ENCODE assay signal across 19 cellular contexts in genomic region chr11:112697779-112698178, GRCh38.
DNase-seq lines count a peak whose midpoint lies in the region; ATAC-seq and TF ChIP-seq lines count a peak whose summit lies in the region.
"Had no signal": no experiment of that assay in that cellular context is flagged by ENCODE, and none has a peak within 500 bp of the region (broad histone marks: within the 10 kb centered on the region; RNA-seq: fewer than 3 reads in every experiment).

No MANE protein-coding gene starts in this region.

- no peaks in the 10 kb centered on the region for H4K20me1 ChIP-seq in HCT116 (ENCODE audit: insufficient read depth)

- H3K4me3 ChIP-seq in HCT116 (replicated peaks in 1 of 2; ENCODE audit: low read depth in 1 of 2, low read length in 2 of 2) (no peak overlapping the region), endodermal cell (ENCODE audit: low read length) (no peak overlapping the region), neuronal stem cell (ENCODE audit: low read length in 2 of 2) (no peak overlapping the region)
- H3K4me3 ChIP-seq in effector memory CD4-positive, alpha-beta T cell (ENCODE audit: insufficient read depth, low read depth, low read length, poor library complexity, severe bottlenecking): no peak overlapping the region
- H3K4me3 ChIP-seq: left lung, PC-9 had no signal

- H2BK5ac ChIP-seq in neuronal stem cell (ENCODE audit: low read length): no peak overlapping the region

- POLR2A ChIA-PET in HCT116 (lab: Charles Lee): no interaction called here

- DNase-seq in HCT116 (ENCODE audit: low read depth, low spot score) (no peak), endodermal cell (no peak), neuronal stem cell (ENCODE audit: low spot score) (no peak), NCI-H510A (lab: John Stamatoyannopoulos, UW) (no peak), 8988T (no peak)
- no peak for DNase-seq in effector memory CD4-positive, alpha-beta T cell
- no peak for DNase-seq in activated CD8-positive, alpha-beta memory T cell treated with anti-CD3 and anti-CD28 coated beads for 24 hours
- DNase-seq: activated CD4-positive, CD25-positive, alpha-beta regulatory T cell treated with anti-CD3 and anti-CD28 coated beads, Interleukin-2, amount 50 U/mL, for 72 hours; activated naive CD8-positive, alpha-beta T cell treated with anti-CD3 and anti-CD28 coated beads, Interleukin-2, amount 50 U/mL, for 24 hours; Karpas-422; NCI-H1092; NCI-H2081; NCI-H524 treated with DMSO at 0.1 percent for 48 hours; PC-9; stimulated activated CD8-positive, alpha-beta memory T cell treated with anti-CD3 and anti-CD28 coated beads, Interleukin-4, amount 100 ng/mL, for 48 hours; T-helper 9 cell had no signal

- H2AK5ac ChIP-seq in neuronal stem cell (ENCODE audit: low read depth, low read length): no peak overlapping the region

- no peak overlapping the region for H3K14ac ChIP-seq in neuronal stem cell (ENCODE audit: low read length)

- no peak overlapping the region for H2BK15ac ChIP-seq in neuronal stem cell (ENCODE audit: low read length)

- H3K4me2 ChIP-seq in HCT116 (ENCODE audit: low read length) (no peak overlapping the region), neuronal stem cell (ENCODE audit: insufficient read depth, low read length, poor library complexity, severe bottlenecking) (no peak overlapping the region)
- H3K4me2 ChIP-seq: PC-9 had no signal

- no peaks in the 10 kb centered on the region for H3K79me2 ChIP-seq in HCT116 (ENCODE audit: insufficient read depth, low read length)

- no peak overlapping the region for H4K91ac ChIP-seq in neuronal stem cell (ENCODE audit: low read depth, low read length, poor library complexity)

- ATAC-seq in HCT116: 0 out of 2 replicates have a peak, but pooled peaks have one; percentile 52
- ATAC-seq in SK-N-SH treated with all-trans-retinoic acid at 6 μM for 48 hours: peak; percentile 74
- ATAC-seq: activated naive CD8-positive, alpha-beta T cell treated with anti-CD3 and anti-CD28 coated beads, Interleukin-2, amount 50 U/mL, for 24 hours; activated T-helper 17 cell treated with anti-CD3 and anti-CD28 coated beads, Interleukin-2, amount 50 U/mL, for 72 hours; left lung had no signal

- H3K27ac Mint-ChIP-seq in endodermal cell: no peak overlapping the region
- H3K27ac Mint-ChIP-seq: activated naive CD8-positive, alpha-beta T cell treated with anti-CD3 and anti-CD28 coated beads, Interleukin-2, amount 50 U/mL, for 24 hours; activated T-helper 17 cell treated with anti-CD3 and anti-CD28 coated beads, Interleukin-2, amount 50 U/mL, for 72 hours had no signal

- no peak overlapping the region for H3K18ac ChIP-seq in neuronal stem cell (ENCODE audit: low read length)

- H3K27me3 ChIP-seq in HCT116 (ENCODE audit: insufficient read depth, low read length) (peaks cover 33% of the 10 kb centered on the region; the same call in 1 of the 2 replicates), endodermal cell (ENCODE audit: control insufficient read depth, insufficient read depth, low read length, poor library complexity, severe bottlenecking) (no peaks in the 10 kb centered on the region), neuronal stem cell (ENCODE audit: control insufficient read depth in 3 of 3, insufficient read depth in 3 of 3, low read depth in 1 of 3, low read length in 3 of 3) (no peaks in the 10 kb centered on the region)
- H3K27me3 ChIP-seq in effector memory CD4-positive, alpha-beta T cell (replicated peaks; ENCODE audit: control insufficient read depth, insufficient read depth, low read length, poor library complexity, severe bottlenecking): no peaks in the 10 kb centered on the region

- no TSS peak for BruUV-seq in HCT116 (replicated peaks; lab: Mats Ljungman, UMichigan)

- H3K4me3 Mint-ChIP-seq in endodermal cell: no peak overlapping the region
- H3K4me3 Mint-ChIP-seq: activated naive CD8-positive, alpha-beta T cell treated with anti-CD3 and anti-CD28 coated beads, Interleukin-2, amount 50 U/mL, for 24 hours; activated T-helper 17 cell treated with anti-CD3 and anti-CD28 coated beads, Interleukin-2, amount 50 U/mL, for 72 hours had no signal

- RAD21 ChIA-PET in HCT116 (lab: Charles Lee; ENCODE audit: low non-redundant PET in 1 of 2, low total read pairs in 2 of 2, uncharacterized antibody in 2 of 2, unreplicated experiment in 2 of 2): no interaction called here

- no peak for TF ChIP-seq POLR2A in HCT116 (IDR thresholded peaks at IDR 0.05; ENCODE audit: borderline replicate concordance, extremely low read depth, insufficient read depth, insufficient read length)

- peak in 2 of 3 experiments; percentile 25 to 42; a peak in 2 of 6 replicates for TF ChIP-seq CTCF in HCT116 (IDR thresholded peaks at IDR 0.05 in 2 of 3, conservative IDR thresholded peaks at IDR 0.05 in 1 of 3; ENCODE audit: borderline replicate concordance in 1 of 3, insufficient read depth in 1 of 3, low read depth in 2 of 3, low read length in 2 of 3)
- peak; percentile 49 for TF ChIP-seq CTCF in endodermal cell (conservative IDR thresholded peaks at IDR 0.05)

- peaks cover 16% of the 10 kb centered on the region for H3K4me1 Mint-ChIP-seq in endodermal cell
- H3K4me1 Mint-ChIP-seq: activated naive CD8-positive, alpha-beta T cell treated with anti-CD3 and anti-CD28 coated beads, Interleukin-2, amount 50 U/mL, for 24 hours; activated T-helper 17 cell treated with anti-CD3 and anti-CD28 coated beads, Interleukin-2, amount 50 U/mL, for 72 hours had no signal

- WGBS in endodermal cell (ENCODE audit: insufficient coverage in 1 of 2, insufficient read length in 1 of 2), 2 experiments: 57 to 86% methylated on average over 1 to 2 of the region's 2 CpGs
- WGBS in neuronal stem cell (ENCODE audit: extremely low coverage in 2 of 2, insufficient read length in 2 of 2, insufficient replicate concordance in 1 of 2), 2 donors: no CpG with 5 or more reads among the region's 2 CpGs

- no peak for TF ChIP-seq RAD21 in HCT116 (IDR thresholded peaks at IDR 0.05; ENCODE audit: low read depth)

- no peak overlapping the region for H2AFZ ChIP-seq in HCT116 (ENCODE audit: low read depth, low read length, poor library complexity, severe bottlenecking)
- H2AFZ ChIP-seq in neuronal stem cell (ENCODE audit: low read length): peak overlapping the region; percentile 41
- H2AFZ ChIP-seq: PC-9 had no signal

- H3K9me2 ChIP-seq in HCT116 (ENCODE audit: insufficient read depth): no peaks in the 10 kb centered on the region

- H3K9me3 ChIP-seq in HCT116 (ENCODE audit: control insufficient read depth in 1 of 2, insufficient read depth in 1 of 2, low read depth in 1 of 2, low read length in 2 of 2) (no peaks in the 10 kb centered on the region), endodermal cell (ENCODE audit: control insufficient read depth, low read length) (no peaks in the 10 kb centered on the region), neuronal stem cell (replicated peaks in 1 of 2; ENCODE audit: control insufficient read depth in 2 of 2, insufficient read depth in 1 of 2, low read depth in 1 of 2, low read length in 2 of 2) (no peaks in the 10 kb centered on the region)
- no peaks in the 10 kb centered on the region for H3K9me3 ChIP-seq in effector memory CD4-positive, alpha-beta T cell (ENCODE audit: control insufficient read depth, low read length)
- H3K9me3 ChIP-seq: left lung had no signal

- no peak overlapping the region for H3K23ac ChIP-seq in neuronal stem cell (ENCODE audit: low read depth, low read length, poor library complexity)

- H3K9me3 Mint-ChIP-seq in endodermal cell: no peaks in the 10 kb centered on the region

- H3K9ac ChIP-seq in HCT116 (ENCODE audit: low read length) (no peak overlapping the region), endodermal cell (ENCODE audit: extremely low read depth, low read length, poor library complexity, severe bottlenecking) (no peak overlapping the region), neuronal stem cell (ENCODE audit: low read depth, low read length, poor library complexity) (no peak overlapping the region)

- H3K27me3 Mint-ChIP-seq in endodermal cell (ENCODE audit: insufficient read depth): no peaks in the 10 kb centered on the region

- H2BK12ac ChIP-seq in neuronal stem cell (ENCODE audit: low read length): no peak overlapping the region

- no peak overlapping the region for H4K8ac ChIP-seq in neuronal stem cell (ENCODE audit: low read depth, low read length)

- H3K4me1 ChIP-seq in HCT116 (ENCODE audit: control insufficient read depth in 1 of 2, insufficient read depth in 2 of 2, low read length in 2 of 2): no peaks in the 10 kb centered on the region
- no peaks in the 10 kb centered on the region for H3K4me1 ChIP-seq in endodermal cell (ENCODE audit: control insufficient read depth, insufficient read depth, low read length)
- peaks cover 0 to 21% of the 10 kb centered on the region in 2 donors for H3K4me1 ChIP-seq in neuronal stem cell (ENCODE audit: control insufficient read depth in 2 of 2, insufficient read depth in 1 of 2, low read depth in 1 of 2, low read length in 2 of 2)
- H3K4me1 ChIP-seq in effector memory CD4-positive, alpha-beta T cell (ENCODE audit: control insufficient read depth, insufficient read depth, low read length, poor library complexity, severe bottlenecking): no peaks in the 10 kb centered on the region
- H3K4me1 ChIP-seq: left lung had no signal

- no peaks in the 10 kb centered on the region for H3K79me1 ChIP-seq in neuronal stem cell (ENCODE audit: low read depth, low read length)

- H3K36me3 ChIP-seq in HCT116 (ENCODE audit: control insufficient read depth in 1 of 2, insufficient read depth in 2 of 2, low read length in 2 of 2) (no peaks in the 10 kb centered on the region), endodermal cell (ENCODE audit: control insufficient read depth, insufficient read depth, low read length) (no peaks in the 10 kb centered on the region), neuronal stem cell (replicated peaks in 1 of 2; ENCODE audit: control insufficient read depth in 2 of 2, insufficient read depth in 2 of 2, low read length in 2 of 2) (no peaks in the 10 kb centered on the region)
- no peaks in the 10 kb centered on the region for H3K36me3 ChIP-seq in effector memory CD4-positive, alpha-beta T cell (ENCODE audit: control insufficient read depth, insufficient read depth, low read length)
- H3K36me3 ChIP-seq: left lung had no signal

- no peak overlapping the region for H2BK120ac ChIP-seq in neuronal stem cell (ENCODE audit: low read depth, low read length)

- H3K4ac ChIP-seq in neuronal stem cell (ENCODE audit: low read length): no peak overlapping the region

- CTCF ChIA-PET in HCT116 (lab: Charles Lee): no interaction called here

- intact Hi-C loops in HCT116 (cut with micrococcal nuclease): no loop called here

- H3K27ac ChIP-seq in HCT116 (ENCODE audit: low read depth, low read length) (no peak overlapping the region), endodermal cell (ENCODE audit: low read depth, low read length) (peak overlapping the region; percentile 80), neuronal stem cell (replicated peaks; ENCODE audit: low read length) (peak overlapping the region; percentile 42)
- no peak overlapping the region for H3K27ac ChIP-seq in effector memory CD4-positive, alpha-beta T cell (ENCODE audit: insufficient read depth, low read length, poor library complexity, severe bottlenecking)
- H3K27ac ChIP-seq: left lung, PC-9 had no signal

- H3K36me3 Mint-ChIP-seq in endodermal cell (ENCODE audit: low read depth): no peaks in the 10 kb centered on the region

TF ChIP-seq in HCT116, 20 proteins besides CTCF, POLR2A, EP300 and RAD21 (continues in another document):
- TF ChIP-seq CEBPB (IDR thresholded peaks at IDR 0.05; ENCODE audit: low read depth): no peak

TF ChIP-seq in SK-N-SH treated with all-trans-retinoic acid at 6 μM for 48 hours, 23 proteins besides CTCF, POLR2A, EP300 and RAD21 (continues in another document):
- TF ChIP-seq CSDC2 (CRISPR knock-in tag; IDR thresholded peaks at IDR 0.05): no peak

Comparison
In these comparisons a context has a peak if more than half of its experiments do, and no peak if none do; other contexts are left out.
1. H3K27ac ChIP-seq: peak in endodermal cell (single experiment) and neuronal stem cell (single experiment); none in HCT116 (single experiment) and effector memory CD4-positive, alpha-beta T cell (single experiment).